ENCODE assay signal across 8 cellular contexts in genomic region chr11:16923987-16924386, GRCh38.
DNase-seq lines count a peak whose midpoint lies in the region; ATAC-seq and TF ChIP-seq lines count a peak whose summit lies in the region.

No MANE protein-coding gene starts in this region.

- peaks cover 6% of the 10 kb centered on the region for H3K4me1 ChIP-seq in foreskin keratinocyte
- peaks cover 0 to 22% (median 5%) of the 10 kb centered on the region in 4 donors for H3K4me1 ChIP-seq in right lobe of liver

- H3K27me3 ChIP-seq in foreskin keratinocyte (peaks cover 25% of the 10 kb centered on the region), right lobe of liver (no peaks in the 10 kb centered on the region)

- no peaks in the 10 kb centered on the region for H3K9me3 ChIP-seq in right lobe of liver

- H3K27ac ChIP-seq in foreskin keratinocyte, result peak overlapping the region; percentile 42
- peak overlapping the region in 1 of 3 donors; percentile 4 for H3K27ac ChIP-seq in right lobe of liver

- TF ChIP-seq CTCF in foreskin keratinocyte (conservative IDR thresholded peaks at IDR 0.05), result no peak
- TF ChIP-seq CTCF in right lobe of liver (IDR thresholded peaks at IDR 0.05), result no peak

- no peak overlapping the region for H3K27ac Mint-ChIP-seq in stimulated activated naive CD8-positive, alpha-beta T cell treated with anti-CD3 and anti-CD28 coated beads, Interleukin-15, amount 100 ng/mL, for 72 hours
- H3K27ac Mint-ChIP-seq in T-helper 2 cell treated with Interferon-gamma antibody and Interleukin-4, amounts not matched to agents 5 μg/mL and 100 μg/mL, for 36 hours, result no peak overlapping the region

- DNase-seq in NCI-H510A treated with DMSO at 0.1 percent for 48 hours (lab: John Stamatoyannopoulos, UW) (peak; percentile 19), NCI-H510A (lab: John Stamatoyannopoulos, UW) (no peak), foreskin keratinocyte (no peak), NCI-H1092 treated with DMSO at 0.1 percent for 48 hours (lab: John Stamatoyannopoulos, UW) (no peak), right lobe of liver (no peak)
- DNase-seq in stimulated activated naive CD8-positive, alpha-beta T cell treated with anti-CD3 and anti-CD28 coated beads, Interleukin-15, amount 100 ng/mL, for 72 hours, result no peak
- no peak for DNase-seq in T-helper 2 cell treated with Interferon-gamma antibody and Interleukin-4, amounts not matched to agents 5 μg/mL and 100 μg/mL, for 36 hours (ENCODE audit: low spot score)

- no peak for TF ChIP-seq POLR2A in right lobe of liver (IDR thresholded peaks at IDR 0.05)

- no peaks in the 10 kb centered on the region for H3K36me3 ChIP-seq in right lobe of liver

- peaks cover 40% of the 10 kb centered on the region for H3K4me1 Mint-ChIP-seq in stimulated activated naive CD8-positive, alpha-beta T cell treated with anti-CD3 and anti-CD28 coated beads, Interleukin-15, amount 100 ng/mL, for 72 hours
- peaks cover 7% of the 10 kb centered on the region for H3K4me1 Mint-ChIP-seq in T-helper 2 cell treated with Interferon-gamma antibody and Interleukin-4, amounts not matched to agents 5 μg/mL and 100 μg/mL, for 36 hours (ENCODE audit: low read depth)

- H3K4me3 ChIP-seq in right lobe of liver, result no peak overlapping the region

- H3K4me3 Mint-ChIP-seq in stimulated activated naive CD8-positive, alpha-beta T cell treated with anti-CD3 and anti-CD28 coated beads, Interleukin-15, amount 100 ng/mL, for 72 hours, result peak overlapping the region; percentile 84 to 88
- no peak overlapping the region for H3K4me3 Mint-ChIP-seq in T-helper 2 cell treated with Interferon-gamma antibody and Interleukin-4, amounts not matched to agents 5 μg/mL and 100 μg/mL, for 36 hours

- H3K9me3 Mint-ChIP-seq in stimulated activated naive CD8-positive, alpha-beta T cell treated with anti-CD3 and anti-CD28 coated beads, Interleukin-15, amount 100 ng/mL, for 72 hours, result no peaks in the 10 kb centered on the region
- H3K9me3 Mint-ChIP-seq in T-helper 2 cell treated with Interferon-gamma antibody and Interleukin-4, amounts not matched to agents 5 μg/mL and 100 μg/mL, for 36 hours, result no peaks in the 10 kb centered on the region

- ATAC-seq in HG03439 (IDR thresholded peaks at IDR 0.05; ENCODE audit: unreplicated experiment), result peak; percentile 47
- no peak for ATAC-seq in foreskin keratinocyte
- peak; percentile 33 for ATAC-seq in stimulated activated naive CD8-positive, alpha-beta T cell treated with anti-CD3 and anti-CD28 coated beads, Interleukin-15, amount 100 ng/mL, for 72 hours
- ATAC-seq in right lobe of liver, result no peak

- WGBS in right lobe of liver (ENCODE audit: insufficient coverage, low coverage, low lambda C conversion rate, missing lambda C conversion rate), result 67% methylated on average over 4 of the region's 4 CpGs

- peaks cover 71% of the 10 kb centered on the region for H3K27me3 Mint-ChIP-seq in stimulated activated naive CD8-positive, alpha-beta T cell treated with anti-CD3 and anti-CD28 coated beads, Interleukin-15, amount 100 ng/mL, for 72 hours
- peaks cover 43% of the 10 kb centered on the region for H3K27me3 Mint-ChIP-seq in T-helper 2 cell treated with Interferon-gamma antibody and Interleukin-4, amounts not matched to agents 5 μg/mL and 100 μg/mL, for 36 hours (ENCODE audit: low read depth)

- intact Hi-C loops in right lobe of liver (cut with DNase I), result no loop called here

- no peaks in the 10 kb centered on the region for H3K36me3 Mint-ChIP-seq in T-helper 2 cell treated with Interferon-gamma antibody and Interleukin-4, amounts not matched to agents 5 μg/mL and 100 μg/mL, for 36 hours (ENCODE audit: low read depth)

Comparison
In these comparisons a context has a peak if more than half of its experiments do, and no peak if none do; other contexts are left out.
1. ATAC-seq: peak in HG03439 (single experiment) and stimulated activated naive CD8-positive, alpha-beta T cell treated with anti-CD3 and anti-CD28 coated beads, Interleukin-15, amount 100 ng/mL, for 72 hours (single experiment); none in foreskin keratinocyte (single experiment) and right lobe of liver (0 of 4).